Comparison of ENCODE assay signal across 11 cellular contexts in genomic region chr5:67815455-67816391, GRCh38.
DNase-seq lines count a peak whose midpoint lies in the region; ATAC-seq, FAIRE-seq and TF ChIP-seq lines count a peak whose summit lies in the region.
"Had no signal": no experiment of that assay in that cellular context is flagged by ENCODE, and none has a peak within 500 bp of the region (broad histone marks: within the 10 kb centered on the region; RNA-seq: fewer than 3 reads in every experiment).

No MANE protein-coding gene starts in this region.

- H3K9me1 ChIP-seq in K562 (ENCODE audit: control insufficient read depth, insufficient read depth, low read length), result no peaks in the 10 kb centered on the region

- peak overlapping the region; percentile 59 for H3K4me2 ChIP-seq in K562 (ENCODE audit: insufficient read depth, low read length)
- peak overlapping the region; percentile 65 for H3K4me2 ChIP-seq in HepG2 (ENCODE audit: low read depth, low read length)

- ATAC-seq in K562 (peak; percentile 56), HepG2 (peak; percentile 95), aorta (ENCODE audit: low FRiP score) (peak; percentile 83), GM21529 (IDR thresholded peaks at IDR 0.05; ENCODE audit: unreplicated experiment) (no peak), HG03095 (IDR thresholded peaks at IDR 0.05; ENCODE audit: unreplicated experiment) (no peak)

- TF ChIP-seq RAD21 in K562 (CRISPR knock-in tag; conservative IDR thresholded peaks at IDR 0.05 in 1 of 2, IDR thresholded peaks at IDR 0.05 in 1 of 2) (no peak), HepG2 (CRISPR knock-in tag; IDR thresholded peaks at IDR 0.05) (no peak)

- H3K9ac ChIP-seq in K562 (ENCODE audit: insufficient read depth in 1 of 2, low read depth in 2 of 2, low read length in 2 of 2), result peak overlapping the region in 1 of 2 experiments; percentile 66; a peak in 3 of 4 replicates
- H3K9ac ChIP-seq in HepG2 (ENCODE audit: insufficient read depth, low read depth, low read length), result 0 out of 2 replicates have a peak overlapping the region, but pooled peaks have one; percentile 17

- H3K79me2 ChIP-seq in K562 (ENCODE audit: control insufficient read depth, insufficient read depth, low read length) (peaks cover 24% of the 10 kb centered on the region; the same call in 2 of the 3 replicates), HepG2 (ENCODE audit: insufficient read depth, low read length) (no peaks in the 10 kb centered on the region)

- intact Hi-C loops in K562 (cut with micrococcal nuclease), result no loop called here
- intact Hi-C loops in HepG2 (cut with micrococcal nuclease; ENCODE audit: unreplicated experiment), result loop anchor here (5.0 kb wide), 1 partner anchor 43 kb away; no protein-coding TSS in a partner anchor
- intact Hi-C loops in aorta (cut with DNase I), result no loop called here

- H2AFZ ChIP-seq in K562 (ENCODE audit: low read depth, low read length) (no peak overlapping the region), HepG2 (ENCODE audit: low read length) (no peak overlapping the region)

- FAIRE-seq in K562 (lab: Jason Lieb, UNC) (no peak), HepG2 (lab: Jason Lieb, UNC) (peak; percentile 70)
- FAIRE-seq: A204.1 had no signal

- POLR2A ChIA-PET in K562 (lab: Yijun Ruan, JAX), result no interaction called here
- POLR2A ChIA-PET in HepG2 (lab: Yijun Ruan, JAX), result interaction anchor here (0.6 kb wide), 1 partner anchor 46 kb away, joined by 3 read pairs; no protein-coding TSS in a partner anchor

- H3K27me3 ChIP-seq in K562 (ENCODE audit: control insufficient read depth in 2 of 2, insufficient read depth in 2 of 2, low read length in 2 of 2) (no peaks in the 10 kb centered on the region), HepG2 (ENCODE audit: control insufficient read depth in 1 of 2, insufficient read depth in 2 of 2, low read length in 2 of 2) (no peaks in the 10 kb centered on the region), aorta (ENCODE audit: control insufficient read depth in 1 of 2, insufficient read depth in 2 of 2, low read length in 1 of 2) (no peaks in the 10 kb centered on the region)

- 5% methylated on average over 10 of the region's 10 CpGs for whole genome bisulfite sequencing in K562 (ENCODE audit: insufficient coverage, low coverage, missing lambda C conversion rate)
- 18% methylated on average over 9 of the region's 10 CpGs for WGBS in HepG2 (ENCODE audit: low lambda C conversion rate)
- 43 to 56% methylated on average over 10 of the region's 10 CpGs for WGBS in aorta, 2 donors

- H4K20me1 ChIP-seq in K562 (replicated peaks; ENCODE audit: control insufficient read depth, insufficient read depth, low read length) (no peaks in the 10 kb centered on the region), HepG2 (ENCODE audit: insufficient read depth, low read length) (no peaks in the 10 kb centered on the region)

- TF ChIP-seq POLR2A in K562 (conservative IDR thresholded peaks at IDR 0.05), result no peak
- no peak for TF ChIP-seq POLR2A in HepG2 (IDR thresholded peaks at IDR 0.05; ENCODE audit: insufficient read depth in 1 of 2, low read depth in 2 of 2, low read length in 2 of 2)

- H3K36me3 ChIP-seq in K562 (ENCODE audit: control insufficient read depth, insufficient read depth, low read length), result no peaks in the 10 kb centered on the region
- H3K36me3 ChIP-seq in HepG2 (replicated peaks in 1 of 2; ENCODE audit: control insufficient read depth in 1 of 2, insufficient read depth in 2 of 2, low read length in 2 of 2), result no peaks in the 10 kb centered on the region
- no peaks in the 10 kb centered on the region for H3K36me3 ChIP-seq in aorta (ENCODE audit: control insufficient read depth in 1 of 2, insufficient read depth in 2 of 2, low read length in 1 of 2)

- H3K4me1 ChIP-seq in K562 (replicated peaks in 1 of 2; ENCODE audit: control insufficient read depth in 2 of 2, insufficient read depth in 2 of 2, low read length in 2 of 2) (peaks cover 0 to 10% of the 10 kb centered on the region in 2 experiments; a peak in 2 of 5 replicates), HepG2 (ENCODE audit: insufficient read depth, low read length) (peaks cover 29% of the 10 kb centered on the region), aorta (ENCODE audit: control insufficient read depth in 1 of 2, insufficient read depth in 2 of 2, low read length in 2 of 2) (peaks cover 3 to 10% of the 10 kb centered on the region in 2 donors)

- peak overlapping the region; percentile 79 for H3K27ac ChIP-seq in K562 (ENCODE audit: extremely low read depth, low read depth, low read length)
- H3K27ac ChIP-seq in HepG2 (ENCODE audit: extremely low read length, insufficient read depth, low read length), result peak overlapping the region; percentile 62
- H3K27ac ChIP-seq in aorta (ENCODE audit: low read depth in 1 of 2, low read length in 2 of 2), result no peak overlapping the region

- H3K4me3 ChIP-seq in K562 (no peak overlapping the region), HepG2 (replicated peaks in 1 of 3; ENCODE audit: insufficient read depth in 1 of 3, low read depth in 2 of 3, low read length in 3 of 3) (peak overlapping the region in 2 of 3 experiments; percentile 4 to 25; a peak in 3 of 6 replicates), aorta (ENCODE audit: low read length in 2 of 2) (no peak overlapping the region)

- H3K9me3 ChIP-seq in K562 (replicated peaks; ENCODE audit: control insufficient read depth, insufficient read depth, low read depth, low read length), result no peaks in the 10 kb centered on the region
- H3K9me3 ChIP-seq in HepG2 (ENCODE audit: low read length), result no peaks in the 10 kb centered on the region
- no peaks in the 10 kb centered on the region for H3K9me3 ChIP-seq in aorta (ENCODE audit: control insufficient read depth, low read length)

- DNase-seq in NOMO-1 treated with DMSO at 0.1 percent for 48 hours (lab: John Stamatoyannopoulos, UW; ENCODE audit: unreplicated experiment) (peak; percentile 22), NOMO-1 treated with dmso at 0.1 percent for 144 hours (lab: John Stamatoyannopoulos, UW; ENCODE audit: unreplicated experiment) (no peak), K562 (ENCODE audit: extremely low read depth in 1 of 4, low spot score in 3 of 4) (peak in 2 of 4 experiments; percentile 24 to 27), HepG2 (ENCODE audit: low spot score) (peak; percentile 81), aorta (no peak)
- no peak for DNase-seq in activated CD4-positive, alpha-beta T cell treated with anti-CD3 and anti-CD28 coated beads, Interleukin-2, amount 50 U/mL, for 1 hour
- DNase-seq: EL, retina had no signal

- BruUV-seq in K562 (replicated peaks; lab: Mats Ljungman, UMichigan) (no TSS peak), HepG2 (replicated peaks; lab: Mats Ljungman, UMichigan) (no TSS peak)

- CTCF ChIA-PET in K562 (lab: Yijun Ruan, JAX; ENCODE audit: low intra/inter-chr PET ratio) (no interaction called here), HepG2 (lab: Yijun Ruan, JAX; ENCODE audit: low intra/inter-chr PET ratio, low total read pairs) (no interaction called here)

- TF ChIP-seq CTCF in K562 (IDR thresholded peaks at IDR 0.05 in 2 of 3, conservative IDR thresholded peaks at IDR 0.05 in 1 of 3; ENCODE audit: insufficient read depth in 2 of 3, low read depth in 1 of 3, low read length in 3 of 3) (no peak), HepG2 (CRISPR knock-in tag; IDR thresholded peaks at IDR 0.05) (no peak)

- in situ Hi-C loops in K562 (cut with MboI) (no loop called here), HepG2 (cut with HindIII; ENCODE audit: extremely low pct_ligation_motif_present, low pct_unique_long_range_greater_than_20kb) (no loop called here)

- TF ChIP-seq EP300 in K562 (IDR thresholded peaks at IDR 0.05; ENCODE audit: low read length), result peak; percentile 62; the same call in 1 of the 2 replicates
- TF ChIP-seq EP300 in HepG2 (IDR thresholded peaks at IDR 0.05; ENCODE audit: low read depth in 2 of 2, low read length in 2 of 2), result peak in 1 of 2 experiments; percentile 91; a peak in 2 of 4 replicates
- TF ChIP-seq EP300 in HepG2 (CRISPR knock-in tag; IDR thresholded peaks at IDR 0.05; ENCODE audit: borderline replicate concordance), result peak; percentile 80

TF ChIP-seq in K562, 482 proteins besides CTCF, POLR2A, EP300 and RAD21 (continues in another document):
- TF ChIP-seq TCF15 (CRISPR knock-in tag; IDR thresholded peaks at IDR 0.05), result no peak
- no peak for TF ChIP-seq JUNB (CRISPR knock-in tag; conservative IDR thresholded peaks at IDR 0.05)
- no peak for TF ChIP-seq SMARCC2 (IDR thresholded peaks at IDR 0.05; ENCODE audit: low read depth)
- TF ChIP-seq ZSCAN29 (IDR thresholded peaks at IDR 0.05), result no peak
- no peak for TF ChIP-seq LEF1 (IDR thresholded peaks at IDR 0.05)
- TF ChIP-seq NFIC (IDR thresholded peaks at IDR 0.05), result 0 out of 2 replicates have a peak, but pooled peaks have one; percentile 12

TF ChIP-seq in HepG2, 621 proteins besides CTCF, POLR2A, EP300 and RAD21 (continues in another document):
- no peak for TF ChIP-seq PTBP1 (IDR thresholded peaks at IDR 0.05; ENCODE audit: low read depth, low read length, poor library complexity, severe bottlenecking)
- no peak for TF ChIP-seq HOMEZ (CRISPR knock-in tag; IDR thresholded peaks at IDR 0.05; ENCODE audit: low read depth)
- no peak for TF ChIP-seq ZNF670 (CRISPR knock-in tag; IDR thresholded peaks at IDR 0.05; ENCODE audit: borderline replicate concordance)
- TF ChIP-seq NCOA2 (CRISPR knock-in tag; IDR thresholded peaks at IDR 0.05), result peak; percentile 88
- no peak for TF ChIP-seq ZNF7 (CRISPR knock-in tag; IDR thresholded peaks at IDR 0.05)
- no peak for TF ChIP-seq ZNF616 (CRISPR knock-in tag; IDR thresholded peaks at IDR 0.05; ENCODE audit: low read depth)
- TF ChIP-seq ZNF101 (CRISPR knock-in tag; IDR thresholded peaks at IDR 0.05; ENCODE audit: borderline replicate concordance, low read depth), result no peak
- peak; percentile 37; the same call in 1 of the 2 replicates for TF ChIP-seq ZNF292 (CRISPR knock-in tag; IDR thresholded peaks at IDR 0.05; ENCODE audit: borderline replicate concordance, low read depth)
- TF ChIP-seq ZC3H4 (CRISPR knock-in tag; IDR thresholded peaks at IDR 0.05; ENCODE audit: borderline replicate concordance), result no peak
- TF ChIP-seq DDIT3 (CRISPR knock-in tag; IDR thresholded peaks at IDR 0.05), result no peak

Comparison
In these comparisons a context has a peak if more than half of its experiments do, and no peak if none do; other contexts are left out.
1. DNase-seq: peak in NOMO-1 treated with DMSO at 0.1 percent for 48 hours (single experiment) and HepG2 (single experiment); none in NOMO-1 treated with dmso at 0.1 percent for 144 hours (single experiment), aorta (0 of 2) and activated CD4-positive, alpha-beta T cell treated with anti-CD3 and anti-CD28 coated beads, Interleukin-2, amount 50 U/mL, for 1 hour (single experiment).
2. ATAC-seq: peak in K562 (single experiment), HepG2 (single experiment) and aorta (single experiment); none in GM21529 (single experiment) and HG03095 (single experiment).
3. H3K27ac ChIP-seq: peak in K562 (single experiment) and HepG2 (single experiment); none in aorta (0 of 2).
4. H3K4me3 ChIP-seq: peak in HepG2 (2 of 3); none in K562 (single experiment) and aorta (0 of 2).